In genomic region chr5:135384898-135385297, GRCh38 we compare ENCODE assay signal across 2 cellular contexts.
TF ChIP-seq lines count a peak whose summit lies in the region.

No MANE protein-coding gene starts in this region.

TF ChIP-seq in HepG2, 621 proteins besides CTCF, POLR2A, EP300 and RAD21:
- TF ChIP-seq DNMT1 (CRISPR knock-in tag; IDR thresholded peaks at IDR 0.05) (no peak), RBM22 (optimal IDR thresholded peaks at IDR 0.05; ENCODE audit: low read length) (peak; percentile 70)

TF ChIP-seq in GM12878, 131 proteins besides CTCF, POLR2A, EP300 and RAD21:
- TF ChIP-seq POLR2AphosphoS5 (IDR thresholded peaks at IDR 0.05; ENCODE audit: low read length) (0 out of 2 replicates have a peak, but pooled peaks have one; percentile 15), ZBTB4 (CRISPR knock-in tag; IDR thresholded peaks at IDR 0.05) (no peak)
